8 cellular contexts compared by ENCODE assay signal in genomic region chr15:100350434-100351226, GRCh38. TPM values are rescaled to one million over a fixed set of nuclear protein-coding genes. Genes with fewer than 3 reads are reported as not detected.
A peak's percentile ranks its signal among the peaks of the same experiment; 100 is the strongest.
DNase-seq lines count a peak whose midpoint lies in the region; ATAC-seq and TF ChIP-seq lines count a peak whose summit lies in the region.

No MANE protein-coding gene starts in this region.

- no peak overlapping the region for H3K27ac ChIP-seq in SJCRH30
- H3K27ac ChIP-seq in rectal smooth muscle tissue (ENCODE audit: low read depth, low read length), result peak overlapping the region; percentile 95

- H3K4me1 ChIP-seq in SJCRH30, result no peaks in the 10 kb centered on the region
- H3K4me1 ChIP-seq in rectal smooth muscle tissue (ENCODE audit: control insufficient read depth, insufficient read depth, low read length), result peaks cover 3% of the 10 kb centered on the region

- H3K27me3 ChIP-seq in SJCRH30, result no peaks in the 10 kb centered on the region
- H3K27me3 ChIP-seq in rectal smooth muscle tissue (ENCODE audit: control insufficient read depth, insufficient read depth, low read length), result no peaks in the 10 kb centered on the region

- H3K4me3 ChIP-seq in SJCRH30 (peak overlapping the region; percentile 65), fibroblast of the aortic adventitia (ENCODE audit: low read depth, low read length) (peak overlapping the region; percentile 48), rectal smooth muscle tissue (ENCODE audit: low read length) (peak overlapping the region; percentile 92)

- no peak for TF ChIP-seq CTCF in fibroblast of the aortic adventitia (IDR thresholded peaks at IDR 0.05; ENCODE audit: insufficient read depth, low read length)

- DNase-seq in NCI-H1092 treated with DMSO at 0.1 percent for 48 hours (lab: John Stamatoyannopoulos, UW) (peak; percentile 45), NCI-H1092 (lab: John Stamatoyannopoulos, UW) (no peak), SJCRH30 (peak in 1 of 2 experiments; percentile 21), fibroblast of the aortic adventitia (ENCODE audit: low read depth) (peak; percentile 81)
- DNase-seq in stimulated activated naive CD4-positive, alpha-beta T cell treated with Interleukin-2 at 50 U/mL for 16 hours (lab: John Stamatoyannopoulos, UW), result no peak

- H3K9me3 ChIP-seq in SJCRH30 (replicated peaks), result no peaks in the 10 kb centered on the region

- H3K36me3 ChIP-seq in SJCRH30, result no peaks in the 10 kb centered on the region
- no peaks in the 10 kb centered on the region for H3K36me3 ChIP-seq in rectal smooth muscle tissue (ENCODE audit: control insufficient read depth, insufficient read depth, low read length)

- H3K9ac ChIP-seq in rectal smooth muscle tissue (ENCODE audit: low read length), result no peak overlapping the region

- ATAC-seq in HG03432 (IDR thresholded peaks at IDR 0.05; ENCODE audit: unreplicated experiment), result no peak
- ATAC-seq in GM19324 (IDR thresholded peaks at IDR 0.05; ENCODE audit: low FRiP score, unreplicated experiment), result no peak

RNA-seq across cellular contexts. Expression of gene ADAMTS17, which starts 8.9 kb away (rescaled TPM):
- total RNA-seq in SJCRH30 (2014; rRNA removed; shearing (Covaris generic)), result 4.0 and 4.1 TPM in 2 replicates
- total RNA-seq in fibroblast of the aortic adventitia (ENCODE audit: low replicate concordance), result 0.81 TPM in 1 of 2 replicates, not detected in the other

Comparison
In these comparisons a context has a peak if more than half of its experiments do, and no peak if none do; other contexts are left out.
1. DNase-seq: peak in NCI-H1092 treated with DMSO at 0.1 percent for 48 hours (single experiment) and fibroblast of the aortic adventitia (single experiment); none in NCI-H1092 (single experiment) and stimulated activated naive CD4-positive, alpha-beta T cell treated with Interleukin-2 at 50 U/mL for 16 hours (single experiment).
2. Peak in every context shown above with its lines, with median percentiles within 50 percentile points of each other: H3K4me3 ChIP-seq.